1 cellular context compared by ENCODE assay signal in the genomic region with DNA sequence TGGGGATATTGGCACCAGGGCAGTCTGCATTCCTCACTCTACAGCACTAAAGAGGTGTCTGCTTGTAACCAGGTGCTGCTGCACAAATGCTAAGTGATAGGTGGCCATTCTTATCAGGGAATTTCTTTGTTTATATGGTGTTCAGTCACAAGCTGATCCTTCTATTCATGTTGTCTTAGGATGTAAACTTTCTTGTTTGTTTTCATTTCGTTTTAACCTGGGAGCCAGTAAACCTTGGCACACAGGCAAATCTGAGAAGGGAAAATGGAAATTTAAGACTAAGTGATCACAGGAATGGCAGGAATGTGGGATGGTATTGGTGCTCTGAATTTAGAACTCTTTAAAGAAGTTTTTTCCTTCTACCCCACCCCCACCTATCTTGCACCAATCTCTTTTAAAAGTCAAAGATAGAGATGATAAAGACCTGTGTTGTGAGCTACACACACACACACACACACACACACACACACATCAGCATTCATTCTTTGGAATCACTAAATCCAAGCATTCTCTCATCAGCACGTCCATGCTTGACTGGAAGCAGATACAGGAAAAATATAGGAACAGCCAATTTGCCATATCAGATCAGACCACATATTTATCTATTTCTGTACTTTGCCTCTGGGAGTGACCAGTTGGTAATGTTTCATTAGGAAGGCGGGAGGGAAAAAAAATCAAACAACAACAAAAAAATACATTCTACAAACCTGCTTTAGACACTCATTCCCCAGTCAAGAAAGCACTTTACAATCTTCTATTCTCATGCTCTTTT.
TF ChIP-seq lines count a peak whose summit lies in the region.

No MANE protein-coding gene starts in this region.

TF ChIP-seq in H1, 55 proteins besides CTCF, POLR2A, EP300 and RAD21:
- TF ChIP-seq, protein P1, sequence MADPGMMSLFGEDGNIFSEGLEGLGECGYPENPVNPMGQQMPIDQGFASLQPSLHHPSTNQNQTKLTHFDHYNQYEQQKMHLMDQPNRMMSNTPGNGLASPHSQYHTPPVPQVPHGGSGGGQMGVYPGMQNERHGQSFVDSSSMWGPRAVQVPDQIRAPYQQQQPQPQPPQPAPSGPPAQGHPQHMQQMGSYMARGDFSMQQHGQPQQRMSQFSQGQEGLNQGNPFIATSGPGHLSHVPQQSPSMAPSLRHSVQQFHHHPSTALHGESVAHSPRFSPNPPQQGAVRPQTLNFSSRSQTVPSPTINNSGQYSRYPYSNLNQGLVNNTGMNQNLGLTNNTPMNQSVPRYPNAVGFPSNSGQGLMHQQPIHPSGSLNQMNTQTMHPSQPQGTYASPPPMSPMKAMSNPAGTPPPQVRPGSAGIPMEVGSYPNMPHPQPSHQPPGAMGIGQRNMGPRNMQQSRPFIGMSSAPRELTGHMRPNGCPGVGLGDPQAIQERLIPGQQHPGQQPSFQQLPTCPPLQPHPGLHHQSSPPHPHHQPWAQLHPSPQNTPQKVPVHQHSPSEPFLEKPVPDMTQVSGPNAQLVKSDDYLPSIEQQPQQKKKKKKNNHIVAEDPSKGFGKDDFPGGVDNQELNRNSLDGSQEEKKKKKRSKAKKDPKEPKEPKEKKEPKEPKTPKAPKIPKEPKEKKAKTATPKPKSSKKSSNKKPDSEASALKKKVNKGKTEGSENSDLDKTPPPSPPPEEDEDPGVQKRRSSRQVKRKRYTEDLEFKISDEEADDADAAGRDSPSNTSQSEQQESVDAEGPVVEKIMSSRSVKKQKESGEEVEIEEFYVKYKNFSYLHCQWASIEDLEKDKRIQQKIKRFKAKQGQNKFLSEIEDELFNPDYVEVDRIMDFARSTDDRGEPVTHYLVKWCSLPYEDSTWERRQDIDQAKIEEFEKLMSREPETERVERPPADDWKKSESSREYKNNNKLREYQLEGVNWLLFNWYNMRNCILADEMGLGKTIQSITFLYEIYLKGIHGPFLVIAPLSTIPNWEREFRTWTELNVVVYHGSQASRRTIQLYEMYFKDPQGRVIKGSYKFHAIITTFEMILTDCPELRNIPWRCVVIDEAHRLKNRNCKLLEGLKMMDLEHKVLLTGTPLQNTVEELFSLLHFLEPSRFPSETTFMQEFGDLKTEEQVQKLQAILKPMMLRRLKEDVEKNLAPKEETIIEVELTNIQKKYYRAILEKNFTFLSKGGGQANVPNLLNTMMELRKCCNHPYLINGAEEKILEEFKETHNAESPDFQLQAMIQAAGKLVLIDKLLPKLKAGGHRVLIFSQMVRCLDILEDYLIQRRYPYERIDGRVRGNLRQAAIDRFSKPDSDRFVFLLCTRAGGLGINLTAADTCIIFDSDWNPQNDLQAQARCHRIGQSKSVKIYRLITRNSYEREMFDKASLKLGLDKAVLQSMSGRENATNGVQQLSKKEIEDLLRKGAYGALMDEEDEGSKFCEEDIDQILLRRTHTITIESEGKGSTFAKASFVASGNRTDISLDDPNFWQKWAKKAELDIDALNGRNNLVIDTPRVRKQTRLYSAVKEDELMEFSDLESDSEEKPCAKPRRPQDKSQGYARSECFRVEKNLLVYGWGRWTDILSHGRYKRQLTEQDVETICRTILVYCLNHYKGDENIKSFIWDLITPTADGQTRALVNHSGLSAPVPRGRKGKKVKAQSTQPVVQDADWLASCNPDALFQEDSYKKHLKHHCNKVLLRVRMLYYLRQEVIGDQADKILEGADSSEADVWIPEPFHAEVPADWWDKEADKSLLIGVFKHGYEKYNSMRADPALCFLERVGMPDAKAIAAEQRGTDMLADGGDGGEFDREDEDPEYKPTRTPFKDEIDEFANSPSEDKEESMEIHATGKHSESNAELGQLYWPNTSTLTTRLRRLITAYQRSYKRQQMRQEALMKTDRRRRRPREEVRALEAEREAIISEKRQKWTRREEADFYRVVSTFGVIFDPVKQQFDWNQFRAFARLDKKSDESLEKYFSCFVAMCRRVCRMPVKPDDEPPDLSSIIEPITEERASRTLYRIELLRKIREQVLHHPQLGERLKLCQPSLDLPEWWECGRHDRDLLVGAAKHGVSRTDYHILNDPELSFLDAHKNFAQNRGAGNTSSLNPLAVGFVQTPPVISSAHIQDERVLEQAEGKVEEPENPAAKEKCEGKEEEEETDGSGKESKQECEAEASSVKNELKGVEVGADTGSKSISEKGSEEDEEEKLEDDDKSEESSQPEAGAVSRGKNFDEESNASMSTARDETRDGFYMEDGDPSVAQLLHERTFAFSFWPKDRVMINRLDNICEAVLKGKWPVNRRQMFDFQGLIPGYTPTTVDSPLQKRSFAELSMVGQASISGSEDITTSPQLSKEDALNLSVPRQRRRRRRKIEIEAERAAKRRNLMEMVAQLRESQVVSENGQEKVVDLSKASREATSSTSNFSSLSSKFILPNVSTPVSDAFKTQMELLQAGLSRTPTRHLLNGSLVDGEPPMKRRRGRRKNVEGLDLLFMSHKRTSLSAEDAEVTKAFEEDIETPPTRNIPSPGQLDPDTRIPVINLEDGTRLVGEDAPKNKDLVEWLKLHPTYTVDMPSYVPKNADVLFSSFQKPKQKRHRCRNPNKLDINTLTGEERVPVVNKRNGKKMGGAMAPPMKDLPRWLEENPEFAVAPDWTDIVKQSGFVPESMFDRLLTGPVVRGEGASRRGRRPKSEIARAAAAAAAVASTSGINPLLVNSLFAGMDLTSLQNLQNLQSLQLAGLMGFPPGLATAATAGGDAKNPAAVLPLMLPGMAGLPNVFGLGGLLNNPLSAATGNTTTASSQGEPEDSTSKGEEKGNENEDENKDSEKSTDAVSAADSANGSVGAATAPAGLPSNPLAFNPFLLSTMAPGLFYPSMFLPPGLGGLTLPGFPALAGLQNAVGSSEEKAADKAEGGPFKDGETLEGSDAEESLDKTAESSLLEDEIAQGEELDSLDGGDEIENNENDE (IDR thresholded peaks at IDR 0.05; ENCODE audit: insufficient replicate concordance, low read length) = peak; percentile 82
- TF ChIP-seq SRF (IDR thresholded peaks at IDR 0.05; ENCODE audit: low read depth, low read length) (no peak), TCF12 (IDR thresholded peaks at IDR 0.05; ENCODE audit: low read depth, low read length) (peak; percentile 78; the same call in 1 of the 2 replicates), JUND (IDR thresholded peaks at IDR 0.05; ENCODE audit: low read length) (no peak), EGR1 (IDR thresholded peaks at IDR 0.05; ENCODE audit: borderline replicate concordance, low read depth, low read length) (no peak), CBX5 (IDR thresholded peaks at IDR 0.05; ENCODE audit: low read depth, low read length) (no peak), FOSL1 (IDR thresholded peaks at IDR 0.05; ENCODE audit: insufficient read depth, low read depth, low read length) (no peak), BCL11A (IDR thresholded peaks at IDR 0.05; ENCODE audit: low read depth in 2 of 2, low read length in 2 of 2) (peak in 1 of 2 experiments; percentile 26), TEAD4 (IDR thresholded peaks at IDR 0.05; ENCODE audit: low read depth, low read length) (peak; percentile 97), ZNF274 (IDR thresholded peaks at IDR 0.05; ENCODE audit: borderline replicate concordance, extremely low read depth, low read length) (no peak), CBX8 (IDR thresholded peaks at IDR 0.05; ENCODE audit: borderline replicate concordance, low read depth, low read length) (no peak), SP4 (IDR thresholded peaks at IDR 0.05; ENCODE audit: low read length) (no peak), RBBP5 (IDR thresholded peaks at IDR 0.05; ENCODE audit: borderline replicate concordance, low read depth, low read length) (peak; percentile 86), SUZ12 (IDR thresholded peaks at IDR 0.05; ENCODE audit: low read length) (no peak), YY1 (IDR thresholded peaks at IDR 0.05; ENCODE audit: low read depth, low read length) (peak; percentile 64), MAFK (IDR thresholded peaks at IDR 0.05; ENCODE audit: low read depth, low read length) (no peak), SIX5 (IDR thresholded peaks at IDR 0.05; ENCODE audit: low read depth, low read length) (no peak), SAP30 (IDR thresholded peaks at IDR 0.05; ENCODE audit: insufficient read depth, insufficient replicate concordance, low read length) (no peak), CTBP2 (IDR thresholded peaks at IDR 0.05; ENCODE audit: borderline replicate concordance, insufficient read depth, insufficient read length, low read length) (no peak), POLR2AphosphoS5 (IDR thresholded peaks at IDR 0.05; ENCODE audit: low read depth, low read length) (no peak; the same call in 1 of the 2 replicates), ASH2L (IDR thresholded peaks at IDR 0.05; ENCODE audit: low read length) (peak; percentile 95), CHD2 (IDR thresholded peaks at IDR 0.05; ENCODE audit: low read length) (no peak), EZH2 (IDR thresholded peaks at IDR 0.05; ENCODE audit: low read depth, low read length, severe bottlenecking) (no peak), HDAC2 (IDR thresholded peaks at IDR 0.05; ENCODE audit: borderline replicate concordance in 1 of 2, low read depth in 2 of 2, low read length in 2 of 2) (0 out of 4 replicates have a peak, but pooled peaks of 1 of the 2 experiments have one; percentile 18)
- TF ChIP-seq, protein P2, sequence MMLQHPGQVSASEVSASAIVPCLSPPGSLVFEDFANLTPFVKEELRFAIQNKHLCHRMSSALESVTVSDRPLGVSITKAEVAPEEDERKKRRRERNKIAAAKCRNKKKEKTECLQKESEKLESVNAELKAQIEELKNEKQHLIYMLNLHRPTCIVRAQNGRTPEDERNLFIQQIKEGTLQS (IDR thresholded peaks at IDR 0.05; ENCODE audit: insufficient read depth, low read depth, low read length) = no peak
